Comparison of ENCODE assay signal across 10 cellular contexts in the genomic region with DNA sequence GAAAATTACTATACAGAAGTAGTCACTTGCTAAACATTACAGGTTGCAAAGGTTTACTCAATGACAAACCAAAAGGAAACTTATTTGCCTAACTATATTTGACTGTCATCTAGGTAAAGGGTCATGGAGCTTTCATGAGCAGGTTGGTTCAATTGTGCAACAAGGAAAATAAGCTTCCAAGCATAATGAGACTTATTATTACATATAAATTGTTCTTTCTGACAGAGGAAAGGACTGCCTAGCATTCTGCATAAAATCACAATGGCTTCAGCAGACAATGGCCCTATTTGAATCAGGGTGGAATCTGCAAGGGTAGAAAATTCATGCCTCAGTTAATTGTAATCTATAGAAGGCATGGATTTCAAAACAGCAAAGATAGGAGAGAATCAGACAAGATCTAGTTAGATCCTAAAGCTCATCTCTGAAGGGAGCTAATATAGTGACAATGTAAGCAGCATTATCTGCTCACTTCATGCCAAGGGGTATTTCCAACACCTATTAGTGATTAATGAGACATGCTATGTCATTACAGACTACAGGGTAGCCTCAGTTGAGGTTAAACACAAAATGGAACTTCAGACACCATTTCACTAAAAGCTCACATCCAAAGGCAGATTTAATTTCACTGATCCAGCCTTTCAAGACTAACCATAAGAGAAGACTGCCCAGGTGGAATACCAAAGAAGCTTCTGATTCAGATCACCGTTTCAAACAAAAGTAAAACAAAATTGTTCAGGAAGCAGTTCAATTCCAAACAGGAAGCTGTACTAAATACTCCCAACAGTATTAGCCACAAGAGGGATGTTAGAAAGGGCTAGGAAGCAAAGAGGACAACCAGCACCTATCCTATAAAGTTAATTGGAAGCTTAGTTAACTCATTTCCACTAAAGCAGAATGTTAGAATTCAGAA. TPM values are rescaled to one million over a fixed set of nuclear protein-coding genes. Genes with fewer than 3 reads are reported as not detected.
A peak's percentile ranks its signal among the peaks of the same experiment; 100 is the strongest.
DNase-seq lines count a peak whose midpoint lies in the region; ATAC-seq, FAIRE-seq and TF ChIP-seq lines count a peak whose summit lies in the region.
"Had no signal": no experiment of that assay in that cellular context is flagged by ENCODE, and none has a peak within 500 bp of the region (broad histone marks: within the 10 kb centered on the region; RNA-seq: fewer than 3 reads in every experiment).

No MANE protein-coding gene starts in this region.

- H3K79me2 ChIP-seq in neural progenitor cell (ENCODE audit: low read depth): peaks cover 98% of the 10 kb centered on the region

- intact Hi-C loops in prostate gland (cut with DNase I) (no loop called here), uterus (cut with DNase I; ENCODE audit: low total_unique reads) (no loop called here)

- TF ChIP-seq CTCF in prostate gland (IDR thresholded peaks at IDR 0.05): no peak
- TF ChIP-seq CTCF in uterus (IDR thresholded peaks at IDR 0.05): no peak
- no peak for TF ChIP-seq CTCF in neural progenitor cell (IDR thresholded peaks at IDR 0.05)

- H3K9ac ChIP-seq in neural progenitor cell: no peak overlapping the region

- peaks cover 2% of the 10 kb centered on the region for H3K9me3 Mint-ChIP-seq in neural progenitor cell

- no peak overlapping the region for H3K4me2 ChIP-seq in neural progenitor cell

- peaks cover 55% of the 10 kb centered on the region for H4K20me1 ChIP-seq in neural progenitor cell (ENCODE audit: low read depth)

- H3K36me3 ChIP-seq in prostate gland: no peaks in the 10 kb centered on the region
- H3K36me3 ChIP-seq in uterus: no peaks in the 10 kb centered on the region
- H3K36me3 ChIP-seq in neural progenitor cell: peaks cover 4% of the 10 kb centered on the region

- H3K4me3 ChIP-seq in prostate gland (no peak overlapping the region), uterus (no peak overlapping the region), neural progenitor cell (no peak overlapping the region)
- H3K4me3 ChIP-seq: lower lobe of right lung had no signal

- DNase-seq in dermis blood vessel endothelial cell: peak; percentile 33
- no peak for DNase-seq in prostate gland (ENCODE audit: low spot score)
- no peak for DNase-seq in uterus
- no peak for DNase-seq in HTR-8/SVneo (ENCODE audit: insufficient read length, low spot score)
- no peak for DNase-seq in neural progenitor cell (ENCODE audit: low spot score)
- DNase-seq: KBM-7, lower lobe of right lung had no signal

- H3K36me3 Mint-ChIP-seq in neural progenitor cell: peaks cover 14% of the 10 kb centered on the region

- no peak for FAIRE-seq in HTR-8/SVneo (lab: Jason Lieb, UNC)

- H3F3A ChIP-seq in neural progenitor cell (ENCODE audit: low read depth): peaks cover 15% of the 10 kb centered on the region

- H3K27ac Mint-ChIP-seq in neural progenitor cell: no peak overlapping the region

- H3K9me3 ChIP-seq in prostate gland: no peaks in the 10 kb centered on the region
- no peaks in the 10 kb centered on the region for H3K9me3 ChIP-seq in uterus
- no peaks in the 10 kb centered on the region for H3K9me3 ChIP-seq in neural progenitor cell (ENCODE audit: low read depth)
- H3K9me3 ChIP-seq: lower lobe of right lung had no signal

- H3K27ac ChIP-seq in prostate gland (peak overlapping the region; percentile 22 to 33), uterus (no peak overlapping the region), neural progenitor cell (no peak overlapping the region)
- H3K27ac ChIP-seq: lower lobe of right lung had no signal

- H3K4me1 ChIP-seq in prostate gland (replicated peaks): peaks cover 5% of the 10 kb centered on the region
- peaks cover 0 to 3% of the 10 kb centered on the region in 2 donors for H3K4me1 ChIP-seq in uterus
- H3K4me1 ChIP-seq in neural progenitor cell: peaks cover 5% of the 10 kb centered on the region

- H3K27me3 Mint-ChIP-seq in neural progenitor cell (ENCODE audit: insufficient read depth, low read depth): no peaks in the 10 kb centered on the region

- H2AFZ ChIP-seq in neural progenitor cell (replicated peaks): no peak overlapping the region

- ATAC-seq in GM18867 (IDR thresholded peaks at IDR 0.05; ENCODE audit: unreplicated experiment): peak; percentile 61
- ATAC-seq in HG03342 (IDR thresholded peaks at IDR 0.05; ENCODE audit: unreplicated experiment): peak; percentile 49
- ATAC-seq in HG02885 (IDR thresholded peaks at IDR 0.05; ENCODE audit: poor library complexity, unreplicated experiment): no peak

- H3K4me3 Mint-ChIP-seq in neural progenitor cell: no peak overlapping the region

- H3K4me1 Mint-ChIP-seq in neural progenitor cell: peaks cover 30% of the 10 kb centered on the region

- H3K27me3 ChIP-seq in prostate gland (replicated peaks; ENCODE audit: insufficient read depth): no peaks in the 10 kb centered on the region
- H3K27me3 ChIP-seq in uterus: no peaks in the 10 kb centered on the region
- H3K27me3 ChIP-seq in neural progenitor cell: no peaks in the 10 kb centered on the region

- TF ChIP-seq POLR2A in prostate gland (IDR thresholded peaks at IDR 0.05): no peak
- TF ChIP-seq POLR2A in uterus (IDR thresholded peaks at IDR 0.05): no peak

- 18% methylated on average over 1 of the region's 1 CpG for WGBS in prostate gland

RNA-seq across cellular contexts. Expression of a gene that starts 8.5 kb away (rescaled TPM):
- total RNA-seq in dermis blood vessel endothelial cell (51.1 and 102 TPM in 2 replicates), prostate gland (10 to 100 TPM; 73.2 to 94.7 TPM), uterus (10 to 100 TPM; 52.6 to 97.1 (median 73.3) TPM), neural progenitor cell (ENCODE audit: low replicate concordance) (80.6 and 96.0 TPM in 2 replicates)

RNA-seq across cellular contexts. Expression of a gene that starts 39.6 kb away (rescaled TPM):
- total RNA-seq in dermis blood vessel endothelial cell: 31.0 and 31.1 TPM in 2 replicates
- total RNA-seq in prostate gland: 10 to 100 TPM; 32.9 to 35.0 TPM
- 10 to 100 TPM; 11.8 to 35.8 (median 26.5) TPM for total RNA-seq in uterus
- total RNA-seq in neural progenitor cell (ENCODE audit: low replicate concordance): 27.3 and 29.1 TPM in 2 replicates

Comparison
In these comparisons a context has a peak if more than half of its experiments do, and no peak if none do; other contexts are left out.
1. H3K27ac ChIP-seq: peak in prostate gland (2 of 2); none in uterus (0 of 2) and neural progenitor cell (single experiment).